In genomic region chr7:157394246-157395191, GRCh38 we compare ENCODE assay signal across 19 cellular contexts. TPM values are rescaled to one million over a fixed set of nuclear protein-coding genes. Genes with fewer than 3 reads are reported as not detected.
DNase-seq lines count a peak whose midpoint lies in the region; ATAC-seq, FAIRE-seq and TF ChIP-seq lines count a peak whose summit lies in the region.
"Had no signal": no experiment of that assay in that cellular context is flagged by ENCODE, and none has a peak within 500 bp of the region (broad histone marks: within the 10 kb centered on the region; RNA-seq: fewer than 3 reads in every experiment).

No MANE protein-coding gene starts in this region.

- no peaks in the 10 kb centered on the region for H3K9me3 ChIP-seq in osteoblast (ENCODE audit: low read depth, low read length)
- H3K9me3 ChIP-seq: A549, heart right ventricle, prostate gland had no signal

- H3K36me3 Mint-ChIP-seq in activated CD4-positive, alpha-beta T cell treated with anti-CD3 and anti-CD28 coated beads, Interleukin-2, amount 10 ng/mL, durations not matched to agents 7 days and 5 days (ENCODE audit: low read depth): peaks cover 18% of the 10 kb centered on the region
- H3K36me3 Mint-ChIP-seq in natural killer cell: no peaks in the 10 kb centered on the region
- peaks cover 0 to 44% (median 0%) of the 10 kb centered on the region in 3 donors for H3K36me3 Mint-ChIP-seq in naive thymus-derived CD8-positive, alpha-beta T cell

- H3K36me3 ChIP-seq in bronchial epithelial cell (ENCODE audit: control insufficient read depth, insufficient read depth, low read length) (peaks cover 7% of the 10 kb centered on the region), osteoblast (ENCODE audit: insufficient read depth, low read length) (peaks cover 21% of the 10 kb centered on the region)
- H3K36me3 ChIP-seq: prostate gland had no signal

- peaks cover 43% of the 10 kb centered on the region for H3K4me1 Mint-ChIP-seq in activated CD4-positive, alpha-beta T cell treated with anti-CD3 and anti-CD28 coated beads, Interleukin-2, amount 10 ng/mL, durations not matched to agents 7 days and 5 days
- peaks cover 52 to 55% of the 10 kb centered on the region in 2 donors for H3K4me1 Mint-ChIP-seq in natural killer cell
- peaks cover 23 to 50% (median 36%) of the 10 kb centered on the region in 4 donors for H3K4me1 Mint-ChIP-seq in naive thymus-derived CD8-positive, alpha-beta T cell

- H3K4me1 ChIP-seq in osteoblast (ENCODE audit: insufficient read depth, low read length): peaks cover 31% of the 10 kb centered on the region

- peaks cover 8% of the 10 kb centered on the region for H4K20me1 ChIP-seq in osteoblast (ENCODE audit: insufficient read depth, low read length)

- no peak overlapping the region for H3K4me2 ChIP-seq in osteoblast (ENCODE audit: insufficient read depth, low read length)
- H3K4me2 ChIP-seq: A549 had no signal

- no peak for FAIRE-seq in bronchial epithelial cell (lab: Jason Lieb, UNC)

- DNase-seq in activated CD4-positive, alpha-beta T cell treated with anti-CD3 and anti-CD28 coated beads, Interleukin-2, amount 10 ng/mL, durations not matched to agents 7 days and 5 days: no peak
- DNase-seq in activated CD4-positive, alpha-beta T cell treated with anti-CD3 and anti-CD28 coated beads for 4 hours: no peak
- DNase-seq in HS-5 (ENCODE audit: low read depth) (peak; percentile 8), bronchial epithelial cell (ENCODE audit: low read depth) (peak; percentile 50), osteoblast (ENCODE audit: insufficient read length, low spot score, missing footprints) (no peak), natural killer cell (no peak), DMS153 treated with DMSO at 0.1 percent for 48 hours (lab: John Stamatoyannopoulos, UW; ENCODE audit: unreplicated experiment) (no peak)
- no peak for DNase-seq in naive thymus-derived CD8-positive, alpha-beta T cell
- DNase-seq: activated CD8-positive, alpha-beta memory T cell treated with anti-CD3 and anti-CD28 coated beads, Interleukin-2, amount 10 ng/mL, durations not matched to agents 7 days and 5 days; erythroblast; GF-D8; heart right ventricle; Karpas-422; NCI-H146; stimulated activated CD4-positive, alpha-beta T cell treated with anti-CD3 and anti-CD28 coated beads, Interleukin-2, amount 100 ng/mL, for 24 hours had no signal

- peak overlapping the region; percentile 2 for H3K27ac Mint-ChIP-seq in activated CD4-positive, alpha-beta T cell treated with anti-CD3 and anti-CD28 coated beads, Interleukin-2, amount 10 ng/mL, durations not matched to agents 7 days and 5 days
- H3K27ac Mint-ChIP-seq in natural killer cell: peak overlapping the region in 1 of 2 donors; percentile 18
- peak overlapping the region in 3 of 10 donors; percentile 7 to 55 (median 20) for H3K27ac Mint-ChIP-seq in naive thymus-derived CD8-positive, alpha-beta T cell

- peaks cover 63% of the 10 kb centered on the region for H3K79me2 ChIP-seq in osteoblast (ENCODE audit: insufficient read depth, low read length)

- intact Hi-C loops in natural killer cell (cut with micrococcal nuclease): no loop called here

- CTCF ChIA-PET in activated CD4-positive, alpha-beta T cell treated with anti-CD3 and anti-CD28 coated beads, Interleukin-2, amount 10 ng/mL, durations not matched to agents 7 days and 5 days (lab: Charles Lee): interaction anchor here (0.6 to 1.7 kb wide), 7 partner anchors 11 to 1469 kb away, joined by 3 to 4 read pairs (median 3); no protein-coding TSS in a partner anchor

- H2AFZ ChIP-seq in osteoblast (ENCODE audit: low read length): no peak overlapping the region

- no peaks in the 10 kb centered on the region for H3K27me3 Mint-ChIP-seq in activated CD4-positive, alpha-beta T cell treated with anti-CD3 and anti-CD28 coated beads, Interleukin-2, amount 10 ng/mL, durations not matched to agents 7 days and 5 days
- H3K27me3 Mint-ChIP-seq in natural killer cell (ENCODE audit: low read depth in 2 of 2): no peaks in the 10 kb centered on the region
- H3K27me3 Mint-ChIP-seq in naive thymus-derived CD8-positive, alpha-beta T cell: no peaks in the 10 kb centered on the region
- H3K27me3 Mint-ChIP-seq: activated CD8-positive, alpha-beta memory T cell treated with anti-CD3 and anti-CD28 coated beads, Interleukin-2, amount 10 ng/mL, durations not matched to agents 7 days and 5 days; CD8-positive, alpha-beta memory T cell had no signal

- no peak for ATAC-seq in natural killer cell
- no peak for ATAC-seq in naive thymus-derived CD8-positive, alpha-beta T cell
- ATAC-seq: A549; activated CD8-positive, alpha-beta memory T cell treated with anti-CD3 and anti-CD28 coated beads, Interleukin-2, amount 10 ng/mL, durations not matched to agents 7 days and 5 days; heart right ventricle had no signal

- no peak for TF ChIP-seq CTCF in bronchial epithelial cell (IDR thresholded peaks at IDR 0.05; ENCODE audit: insufficient read depth, low read length, severe bottlenecking)
- TF ChIP-seq CTCF in osteoblast (IDR thresholded peaks at IDR 0.05; ENCODE audit: extremely low read depth, low read depth, low read length): no peak
- TF ChIP-seq CTCF in natural killer cell (IDR thresholded peaks at IDR 0.05): no peak

- H3K4me3 ChIP-seq in bronchial epithelial cell (ENCODE audit: low read depth, low read length) (no peak overlapping the region), osteoblast (ENCODE audit: insufficient read depth, low read length) (no peak overlapping the region)
- H3K4me3 ChIP-seq: A549, heart right ventricle, prostate gland had no signal

- H3K4me3 Mint-ChIP-seq in activated CD4-positive, alpha-beta T cell treated with anti-CD3 and anti-CD28 coated beads, Interleukin-2, amount 10 ng/mL, durations not matched to agents 7 days and 5 days: no peak overlapping the region
- H3K4me3 Mint-ChIP-seq in natural killer cell: no peak overlapping the region
- H3K4me3 Mint-ChIP-seq in naive thymus-derived CD8-positive, alpha-beta T cell: no peak overlapping the region
- H3K4me3 Mint-ChIP-seq: activated CD8-positive, alpha-beta memory T cell treated with anti-CD3 and anti-CD28 coated beads, Interleukin-2, amount 10 ng/mL, durations not matched to agents 7 days and 5 days; CD8-positive, alpha-beta memory T cell had no signal

- POLR2A ChIA-PET in activated CD4-positive, alpha-beta T cell treated with anti-CD3 and anti-CD28 coated beads, Interleukin-2, amount 10 ng/mL, durations not matched to agents 7 days and 5 days (lab: Charles Lee): no interaction called here
- POLR2A ChIA-PET in naive thymus-derived CD8-positive, alpha-beta T cell (lab: Charles Lee): interaction anchor here (0.7 to 1.4 kb wide), 2 partner anchors 11 to 222 kb away, joined by 4 to 5 read pairs; no protein-coding TSS in a partner anchor

- H3K9me3 Mint-ChIP-seq in activated CD4-positive, alpha-beta T cell treated with anti-CD3 and anti-CD28 coated beads, Interleukin-2, amount 10 ng/mL, durations not matched to agents 7 days and 5 days: no peaks in the 10 kb centered on the region
- no peaks in the 10 kb centered on the region for H3K9me3 Mint-ChIP-seq in natural killer cell
- no peaks in the 10 kb centered on the region for H3K9me3 Mint-ChIP-seq in naive thymus-derived CD8-positive, alpha-beta T cell
- H3K9me3 Mint-ChIP-seq: CD8-positive, alpha-beta memory T cell had no signal

- H3K27me3 ChIP-seq in bronchial epithelial cell (ENCODE audit: control insufficient read depth, insufficient read depth, low read length) (no peaks in the 10 kb centered on the region), osteoblast (ENCODE audit: insufficient read depth, low read length) (no peaks in the 10 kb centered on the region)
- H3K27me3 ChIP-seq: heart right ventricle had no signal

- peak overlapping the region; percentile 9 for H3K27ac ChIP-seq in osteoblast (ENCODE audit: low read depth, low read length)
- H3K27ac ChIP-seq: A549, HL-60, prostate gland had no signal

RNA-seq across cellular contexts. Expression of gene DNAJB6, which starts 57.7 kb away (rescaled TPM):
- total RNA-seq in activated CD4-positive, alpha-beta T cell treated with anti-CD3 and anti-CD28 coated beads, Interleukin-2, amount 10 ng/mL, durations not matched to agents 7 days and 5 days: 10 to 100 TPM; 67.8 to 68.9 TPM
- total RNA-seq in bronchial epithelial cell (87.9 and 113 TPM in 2 replicates), osteoblast (84.3 and 84.7 TPM in 2 replicates), natural killer cell (100 to 1,000 TPM; 309 to 343 (median 340) TPM)
- total RNA-seq in naive thymus-derived CD8-positive, alpha-beta T cell: 100 to 1,000 TPM; 112 to 118 TPM
- 100 to 1,000 TPM; 113 to 159 (median 115) TPM for polyA plus RNA-seq in naive thymus-derived CD8-positive, alpha-beta T cell

Comparison
In these comparisons a context has a peak if more than half of its experiments do, and no peak if none do; other contexts are left out.
1. DNase-seq: peak in HS-5 (single experiment) and bronchial epithelial cell (single experiment); none in activated CD4-positive, alpha-beta T cell treated with anti-CD3 and anti-CD28 coated beads, Interleukin-2, amount 10 ng/mL, durations not matched to agents 7 days and 5 days (single experiment), activated CD4-positive, alpha-beta T cell treated with anti-CD3 and anti-CD28 coated beads for 4 hours (0 of 2), osteoblast (single experiment), natural killer cell (single experiment), DMS153 treated with DMSO at 0.1 percent for 48 hours (single experiment) and naive thymus-derived CD8-positive, alpha-beta T cell (0 of 10).